In genomic region chr4:44662623-44663006, GRCh38 we compare ENCODE assay signal across 18 cellular contexts. TPM values are rescaled to one million over a fixed set of nuclear protein-coding genes. Genes with fewer than 3 reads are reported as not detected.
A peak's percentile ranks its signal among the peaks of the same experiment; 100 is the strongest.
DNase-seq lines count a peak whose midpoint lies in the region; ATAC-seq and TF ChIP-seq lines count a peak whose summit lies in the region.
"Had no signal": no experiment of that assay in that cellular context is flagged by ENCODE, and none has a peak within 500 bp of the region (broad histone marks: within the 10 kb centered on the region; RNA-seq: fewer than 3 reads in every experiment).

No MANE protein-coding gene starts in this region.

- H3K4ac ChIP-seq in mesendoderm (ENCODE audit: low read depth, low read length): no peak overlapping the region

- no peak overlapping the region for H2BK15ac ChIP-seq in mesendoderm (replicated peaks; ENCODE audit: low read depth)

- H3K79me2 ChIP-seq in mesendoderm (ENCODE audit: control insufficient read depth, insufficient read depth, low read length): no peaks in the 10 kb centered on the region

- H4K5ac ChIP-seq in mesendoderm (ENCODE audit: low read length): no peak overlapping the region

- no peak overlapping the region for H3K23ac ChIP-seq in mesendoderm (ENCODE audit: low read length)

- DNase-seq in KBM-7 (peak; percentile 14), choroid plexus epithelial cell (ENCODE audit: low read depth) (peak; percentile 3), NCI-H1417 treated with DMSO at 0.1 percent for 48 hours (lab: John Stamatoyannopoulos, UW) (no peak), vagina (ENCODE audit: extremely low spot score in 2 of 2) (no peak), DMS153 treated with DMSO at 0.1 percent for 48 hours (lab: John Stamatoyannopoulos, UW; ENCODE audit: unreplicated experiment) (no peak), mesendoderm (no peak)
- DNase-seq: activated CD4-positive, alpha-beta T cell treated with anti-CD3 and anti-CD28 coated beads for 4 hours; activated T-cell treated with anti-CD3 and anti-CD28 coated beads, Interleukin-2, amount 50 U/mL, for 4 hours; hippocampal formation; right cardiac atrium; stimulated activated naive CD4-positive, alpha-beta T cell treated with Interleukin-2 at 50 U/mL for 16 hours had no signal

- no peak overlapping the region for H4K8ac ChIP-seq in mesendoderm (ENCODE audit: low read depth, low read length)

- no peak overlapping the region for H2BK5ac ChIP-seq in mesendoderm (ENCODE audit: low read length)

- H3K36me3 ChIP-seq in vagina (no peaks in the 10 kb centered on the region), mesendoderm (ENCODE audit: control insufficient read depth, insufficient read depth, low read length) (no peaks in the 10 kb centered on the region)
- H3K36me3 ChIP-seq: BLaER1 had no signal

- no peak for TF ChIP-seq POLR2A in vagina (IDR thresholded peaks at IDR 0.05)

- H3K79me1 ChIP-seq in mesendoderm (ENCODE audit: low read length): no peaks in the 10 kb centered on the region

- H3K27me3 ChIP-seq in vagina (no peaks in the 10 kb centered on the region), mesendoderm (ENCODE audit: insufficient read depth, low read length, poor library complexity) (no peaks in the 10 kb centered on the region)
- H3K27me3 ChIP-seq: BLaER1 had no signal

- peak; percentile 88 for ATAC-seq in GM18519 (IDR thresholded peaks at IDR 0.05; ENCODE audit: low FRiP score, unreplicated experiment)
- peak; percentile 71 for ATAC-seq in GM21723 (IDR thresholded peaks at IDR 0.05; ENCODE audit: unreplicated experiment)
- ATAC-seq: activated T-cell treated with anti-CD3 and anti-CD28 coated beads, Interleukin-2, amount 50 U/mL, for 4 hours; esophagus mucosa; right cardiac atrium had no signal

- H3K27ac ChIP-seq in vagina (no peak overlapping the region), mesendoderm (ENCODE audit: low read depth, low read length) (no peak overlapping the region)
- H3K27ac ChIP-seq: BLaER1, coronary artery had no signal

- in situ Hi-C loops in KBM-7 (cut with MboI; ENCODE audit: low pct_unique_long_range_greater_than_20kb, low sequenced_read_pairs): no loop called here

- WGBS in mesendoderm (ENCODE audit: extremely low coverage, insufficient coverage, low lambda C conversion rate): no CpG with 5 or more reads among the region's 2 CpGs

- intact Hi-C loops in vagina (cut with DNase I): no loop called here

- H3K4me3 ChIP-seq in choroid plexus epithelial cell (ENCODE audit: low read depth, low read length) (no peak overlapping the region), vagina (no peak overlapping the region), mesendoderm (ENCODE audit: low read length) (no peak overlapping the region)
- H3K4me3 ChIP-seq: BLaER1, coronary artery had no signal

- H3K4me1 ChIP-seq in vagina (no peaks in the 10 kb centered on the region), mesendoderm (ENCODE audit: control insufficient read depth, low read depth, low read length) (no peaks in the 10 kb centered on the region)
- H3K4me1 ChIP-seq: BLaER1 had no signal

- H3K4me2 ChIP-seq in mesendoderm (ENCODE audit: low read length): no peak overlapping the region
- H3K4me2 ChIP-seq: BLaER1 had no signal

- H3K9ac ChIP-seq in mesendoderm (ENCODE audit: low read length): no peak overlapping the region
- H3K9ac ChIP-seq: BLaER1 had no signal

- H3K9me3 ChIP-seq in vagina: no peaks in the 10 kb centered on the region
- H3K9me3 ChIP-seq: BLaER1 had no signal

- no peak overlapping the region for H3K56ac ChIP-seq in mesendoderm (ENCODE audit: low read length)

- TF ChIP-seq CTCF in choroid plexus epithelial cell (conservative IDR thresholded peaks at IDR 0.05; ENCODE audit: low read depth, low read length) (no peak), vagina (IDR thresholded peaks at IDR 0.05) (no peak)

- no peak overlapping the region for H2BK120ac ChIP-seq in mesendoderm (ENCODE audit: low read depth, low read length)

- no peak overlapping the region for H2AK5ac ChIP-seq in mesendoderm (ENCODE audit: low read length)

- no peak overlapping the region for H3K18ac ChIP-seq in mesendoderm (ENCODE audit: low read length)

RNA-seq across cellular contexts. Expression of gene YIPF7, which starts 11.2 kb away (rescaled TPM):
- total RNA-seq in vagina: not detected
- polyA plus RNA-seq in mesendoderm (2013, experiment 1 of 2): not detected
- not detected for polyA plus RNA-seq in mesendoderm (2013, experiment 2 of 2)
- total RNA-seq: activated T-cell treated with anti-CD3 and anti-CD28 coated beads, Interleukin-2, amount 50 U/mL, for 4 hours; esophagus mucosa; M059J had no signal
- polyA plus RNA-seq: adipose tissue had no signal

RNA-seq across cellular contexts. Expression of gene GUF1, which starts 15.6 kb away (rescaled TPM):
- total RNA-seq in vagina: 11.5 TPM
- polyA plus RNA-seq in mesendoderm (2013, experiment 1 of 2): 29.1 TPM
- 28.9 TPM for polyA plus RNA-seq in mesendoderm (2013, experiment 2 of 2)

Comparison
In these comparisons a context has a peak if more than half of its experiments do, and no peak if none do; other contexts are left out.
1. DNase-seq: peak in KBM-7 (single experiment) and choroid plexus epithelial cell (single experiment); none in NCI-H1417 treated with DMSO at 0.1 percent for 48 hours (single experiment), vagina (0 of 2), DMS153 treated with DMSO at 0.1 percent for 48 hours (single experiment) and mesendoderm (single experiment).